In genomic region chr19:34926361-34926684, GRCh38 we compare ENCODE assay signal across 8 cellular contexts. TPM values are rescaled to one million over a fixed set of nuclear protein-coding genes. Genes with fewer than 3 reads are reported as not detected.
DNase-seq lines count a peak whose midpoint lies in the region; ATAC-seq and TF ChIP-seq lines count a peak whose summit lies in the region.

No MANE protein-coding gene starts in this region.

- H3K9me3 Mint-ChIP-seq in activated B cell treated with CpG ODN at 0.5 μM for 24 hours: no peaks in the 10 kb centered on the region
- peaks cover 2% of the 10 kb centered on the region for H3K9me3 Mint-ChIP-seq in glutamatergic neuron (ENCODE audit: unreplicated experiment)

- H3K4me2 ChIP-seq in HCT116 (ENCODE audit: low read length): peak overlapping the region; percentile 75

- no peak for TF ChIP-seq POLR2A in HCT116 (IDR thresholded peaks at IDR 0.05; ENCODE audit: borderline replicate concordance, extremely low read depth, insufficient read depth, insufficient read length)

- H3K4me1 ChIP-seq in HCT116 (ENCODE audit: control insufficient read depth in 1 of 2, insufficient read depth in 2 of 2, low read length in 2 of 2) (no peaks in the 10 kb centered on the region), skeletal muscle tissue (ENCODE audit: control insufficient read depth in 3 of 3, insufficient read depth in 3 of 3, low read length in 3 of 3) (peaks cover 5 to 9% (median 6%) of the 10 kb centered on the region in 3 donors)

- H3K4me3 ChIP-seq in HCT116 (replicated peaks in 1 of 2; ENCODE audit: low read depth in 1 of 2, low read length in 2 of 2): 0 out of 4 replicates have a peak overlapping the region, but pooled peaks of 1 of the 2 experiments have one; percentile 69
- peak overlapping the region; percentile 73 to 95 (median 90) for H3K4me3 ChIP-seq in skeletal muscle tissue (ENCODE audit: low read length in 3 of 3)

- H3K36me3 ChIP-seq in HCT116 (ENCODE audit: control insufficient read depth in 1 of 2, insufficient read depth in 2 of 2, low read length in 2 of 2) (no peaks in the 10 kb centered on the region; a peak in 1 of 4 replicates), skeletal muscle tissue (ENCODE audit: control insufficient read depth in 3 of 3, insufficient read depth in 3 of 3, low read length in 3 of 3) (peaks cover 7 to 11% (median 8%) of the 10 kb centered on the region in 3 donors)

- peaks cover 3% of the 10 kb centered on the region for H3K27me3 Mint-ChIP-seq in activated B cell treated with CpG ODN at 0.5 μM for 24 hours
- H3K27me3 Mint-ChIP-seq in glutamatergic neuron (ENCODE audit: unreplicated experiment): no peaks in the 10 kb centered on the region

- peaks cover 14% of the 10 kb centered on the region for H3K4me1 Mint-ChIP-seq in activated B cell treated with CpG ODN at 0.5 μM for 24 hours
- no peaks in the 10 kb centered on the region for H3K4me1 Mint-ChIP-seq in glutamatergic neuron (ENCODE audit: low read depth, unreplicated experiment)

- H2AFZ ChIP-seq in HCT116 (ENCODE audit: low read depth, low read length, poor library complexity, severe bottlenecking): no peak overlapping the region

- H3K36me3 Mint-ChIP-seq in activated B cell treated with CpG ODN at 0.5 μM for 24 hours (ENCODE audit: low read depth): peaks cover 10% of the 10 kb centered on the region
- H3K36me3 Mint-ChIP-seq in glutamatergic neuron (ENCODE audit: unreplicated experiment): no peaks in the 10 kb centered on the region

- H3K27me3 ChIP-seq in HCT116 (ENCODE audit: insufficient read depth, low read length) (peaks cover 3% of the 10 kb centered on the region; the same call in 1 of the 2 replicates), skeletal muscle tissue (ENCODE audit: control insufficient read depth in 3 of 3, insufficient read depth in 3 of 3, low read length in 3 of 3) (no peaks in the 10 kb centered on the region)

- no peak for TF ChIP-seq CTCF in HCT116 (IDR thresholded peaks at IDR 0.05 in 2 of 3, conservative IDR thresholded peaks at IDR 0.05 in 1 of 3; ENCODE audit: borderline replicate concordance in 1 of 3, insufficient read depth in 1 of 3, low read depth in 2 of 3, low read length in 2 of 3)
- no peak for TF ChIP-seq CTCF in activated B cell treated with CpG ODN at 0.5 μM for 24 hours (IDR thresholded peaks at IDR 0.05)
- TF ChIP-seq CTCF in glutamatergic neuron (IDR thresholded peaks at IDR 0.05; ENCODE audit: partially characterized antibody, unreplicated experiment): no peak

- H3K9ac ChIP-seq in HCT116 (ENCODE audit: low read length): no peak overlapping the region
- peak overlapping the region; percentile 48 to 88 (median 87) for H3K9ac ChIP-seq in skeletal muscle tissue (ENCODE audit: low read depth in 1 of 3, low read length in 3 of 3)

- DNase-seq in HCT116 (ENCODE audit: low read depth, low spot score) (no peak), activated B cell treated with CpG ODN at 0.5 μM for 24 hours (no peak), glutamatergic neuron (no peak), NCI-H146 treated with DMSO at 0.1 percent for 48 hours (lab: John Stamatoyannopoulos, UW; ENCODE audit: unreplicated experiment) (no peak), NCI-H446 treated with DMSO at 0.1 percent for 48 hours (lab: John Stamatoyannopoulos, UW) (no peak), left colon (no peak), HK-2 (ENCODE audit: unreplicated experiment) (no peak)

- intact Hi-C loops in HCT116 (cut with micrococcal nuclease): no loop called here
- intact Hi-C loops in activated B cell treated with CpG ODN at 0.5 μM for 24 hours (cut with micrococcal nuclease): loop anchor here (5.0 to 10.0 kb wide), 2 partner anchors 36 to 192 kb away; partner anchors contain the start of genes ZNF181 and ZNF792
- intact Hi-C loops in left colon (cut with DNase I, micrococcal nuclease): no loop called here

- no peaks in the 10 kb centered on the region for H4K20me1 ChIP-seq in HCT116 (ENCODE audit: insufficient read depth)

- no peak overlapping the region for H3K27ac Mint-ChIP-seq in activated B cell treated with CpG ODN at 0.5 μM for 24 hours
- no peak overlapping the region for H3K27ac Mint-ChIP-seq in glutamatergic neuron (ENCODE audit: unreplicated experiment)

- no peak for TF ChIP-seq RAD21 in HCT116 (IDR thresholded peaks at IDR 0.05; ENCODE audit: low read depth)

- no peak overlapping the region for H3K27ac ChIP-seq in HCT116 (ENCODE audit: low read depth, low read length)
- peak overlapping the region; percentile 43 for H3K27ac ChIP-seq in skeletal muscle tissue (ENCODE audit: low read depth, low read length)

- H3K9me2 ChIP-seq in HCT116 (ENCODE audit: insufficient read depth): no peaks in the 10 kb centered on the region

- H3K9me3 ChIP-seq in HCT116 (ENCODE audit: control insufficient read depth in 1 of 2, insufficient read depth in 1 of 2, low read depth in 1 of 2, low read length in 2 of 2) (no peaks in the 10 kb centered on the region), skeletal muscle tissue (ENCODE audit: control insufficient read depth in 3 of 3, low read length in 3 of 3) (no peaks in the 10 kb centered on the region)

- ATAC-seq in HCT116 (no peak), activated B cell treated with CpG ODN at 0.5 μM for 24 hours (ENCODE audit: low read depth) (no peak), left colon (no peak)

- POLR2A ChIA-PET in HCT116 (lab: Charles Lee): no interaction called here
- POLR2A ChIA-PET in activated B cell treated with CpG ODN at 0.5 μM for 24 hours (lab: Charles Lee): interaction anchor here (1.2 kb wide), 2 partner anchors 38 to 193 kb away, joined by 4 to 5 read pairs; partner anchors contain the start of genes ZNF181 and ZNF792

- BruUV-seq in HCT116 (replicated peaks; lab: Mats Ljungman, UMichigan): no TSS peak

- CTCF ChIA-PET in HCT116 (lab: Charles Lee) (no interaction called here), activated B cell treated with CpG ODN at 0.5 μM for 24 hours (lab: Charles Lee) (no interaction called here)

- H3K4me3 Mint-ChIP-seq in activated B cell treated with CpG ODN at 0.5 μM for 24 hours (peak overlapping the region; percentile 93), glutamatergic neuron (ENCODE audit: unreplicated experiment) (peak overlapping the region; percentile 95)

- no peaks in the 10 kb centered on the region for H3K79me2 ChIP-seq in HCT116 (ENCODE audit: insufficient read depth, low read length)

- RAD21 ChIA-PET in HCT116 (lab: Charles Lee; ENCODE audit: low non-redundant PET in 1 of 2, low total read pairs in 2 of 2, uncharacterized antibody in 2 of 2, unreplicated experiment in 2 of 2): no interaction called here

TF ChIP-seq in HCT116, 20 proteins besides CTCF, POLR2A, EP300 and RAD21:
- TF ChIP-seq ZNF274 (IDR thresholded peaks at IDR 0.05; ENCODE audit: low read depth, low read length): no peak
- TF ChIP-seq ELF1 (IDR thresholded peaks at IDR 0.05; ENCODE audit: borderline replicate concordance, low read depth): no peak
- TF ChIP-seq REST (IDR thresholded peaks at IDR 0.05; ENCODE audit: low read depth): no peak
- no peak for TF ChIP-seq MAX (IDR thresholded peaks at IDR 0.05)

RNA-seq across cellular contexts. Expression of gene ZNF30, which starts 0.4 kb away (rescaled TPM):
- total RNA-seq in HCT116 (2021; ENCODE audit: unreplicated experiment) (4.1 TPM), activated B cell treated with CpG ODN at 0.5 μM for 24 hours (2.7 and 4.0 TPM in 2 replicates), glutamatergic neuron (ENCODE audit: unreplicated experiment) (7.4 TPM), skeletal muscle tissue (12.0 TPM), left colon (1 to 10 TPM; 2.2 to 2.7 TPM)
- polyA plus RNA-seq in HCT116 (2012): 0.89 and 1.3 TPM in 2 replicates

RNA-seq across cellular contexts. Expression of gene ZNF792, which starts 37.7 kb away (rescaled TPM):
- total RNA-seq in HCT116 (2021; ENCODE audit: unreplicated experiment): 3.6 TPM
- 1.8 and 1.9 TPM in 2 replicates for polyA plus RNA-seq in HCT116 (2012)
- total RNA-seq in activated B cell treated with CpG ODN at 0.5 μM for 24 hours: 4.8 and 4.9 TPM in 2 replicates
- 6.4 TPM for total RNA-seq in glutamatergic neuron (ENCODE audit: unreplicated experiment)
- 7.8 TPM for total RNA-seq in skeletal muscle tissue
- total RNA-seq in left colon: 1 to 10 TPM; 5.8 to 6.4 TPM
